In genomic region chr9:133990366-133991210, GRCh38 we compare ENCODE assay signal across 8 cellular contexts. TPM values are rescaled to one million over a fixed set of nuclear protein-coding genes. Genes with fewer than 3 reads are reported as not detected.
DNase-seq lines count a peak whose midpoint lies in the region; ATAC-seq and TF ChIP-seq lines count a peak whose summit lies in the region.

No MANE protein-coding gene starts in this region.

- H3K18ac ChIP-seq in mesenchymal stem cell (ENCODE audit: low read depth in 1 of 2, low read length in 2 of 2), result peak overlapping the region; percentile 80 to 93

- peak; percentile 1 for ATAC-seq in upper lobe of right lung
- ATAC-seq in GM21786 (IDR thresholded peaks at IDR 0.05; ENCODE audit: unreplicated experiment), result no peak
- no peak for ATAC-seq in HG03457 (IDR thresholded peaks at IDR 0.05; ENCODE audit: unreplicated experiment)

- H3K27ac ChIP-seq in mesenchymal stem cell (ENCODE audit: low read length, poor library complexity, severe bottlenecking), result peak overlapping the region; percentile 96
- peak overlapping the region; percentile 58 for H3K27ac ChIP-seq in upper lobe of right lung

- peak overlapping the region in 1 of 2 experiments; percentile 98 for H3K23ac ChIP-seq in mesenchymal stem cell (ENCODE audit: low read length in 2 of 2)

- peak overlapping the region; percentile 57 for H4K91ac ChIP-seq in mesenchymal stem cell (ENCODE audit: low read length)

- intact Hi-C loops in upper lobe of right lung (cut with DNase I), result no loop called here

- DNase-seq in GM04504 (ENCODE audit: low read depth) (peak; percentile 57), NCI-H774 (lab: John Stamatoyannopoulos, UW) (peak; percentile 17), ecto neural progenitor cell (ENCODE audit: low spot score) (peak; percentile 81), mesenchymal stem cell (peak; percentile 93), upper lobe of right lung (no peak), activated gamma-delta T cell treated with Interleukin-2 at 50 U/mL for 16 hours (no peak)

- no peaks in the 10 kb centered on the region for H3K27me3 ChIP-seq in mesenchymal stem cell (ENCODE audit: control insufficient read depth in 1 of 2, insufficient read depth in 1 of 2, low read length in 2 of 2)
- no peaks in the 10 kb centered on the region for H3K27me3 ChIP-seq in upper lobe of right lung

- no peaks in the 10 kb centered on the region for H3K9me3 ChIP-seq in mesenchymal stem cell (ENCODE audit: control insufficient read depth, low read length)
- H3K9me3 ChIP-seq in upper lobe of right lung, result no peaks in the 10 kb centered on the region

- H2BK5ac ChIP-seq in mesenchymal stem cell (ENCODE audit: low read depth, low read length, poor library complexity, severe bottlenecking), result peak overlapping the region; percentile 98

- H4K8ac ChIP-seq in mesenchymal stem cell (ENCODE audit: low read length), result no peak overlapping the region

- 18% methylated on average over 31 of the region's 31 CpGs for WGBS in mesenchymal stem cell

- H3K9ac ChIP-seq in mesenchymal stem cell (ENCODE audit: low read length), result peak overlapping the region; percentile 82

- peak overlapping the region; percentile 71 to 89 for H3K4ac ChIP-seq in mesenchymal stem cell (ENCODE audit: low read depth in 1 of 2, low read length in 2 of 2)

- H2BK12ac ChIP-seq in mesenchymal stem cell (ENCODE audit: low read length in 2 of 2), result peak overlapping the region in 1 of 2 experiments; percentile 43

- H3K14ac ChIP-seq in mesenchymal stem cell (ENCODE audit: low read length in 2 of 2), result peak overlapping the region in 1 of 2 experiments; percentile 85

- peak overlapping the region; percentile 71 for H3K4me2 ChIP-seq in mesenchymal stem cell (ENCODE audit: low read length, poor library complexity, severe bottlenecking)

- H3K79me1 ChIP-seq in mesenchymal stem cell (replicated peaks; ENCODE audit: low read length, poor library complexity, severe bottlenecking), result peaks cover 9% of the 10 kb centered on the region

- peaks cover 0 to 10% of the 10 kb centered on the region in 2 experiments for H3K36me3 ChIP-seq in mesenchymal stem cell (ENCODE audit: control insufficient read depth in 1 of 2, insufficient read depth in 2 of 2, low read depth in 1 of 2, low read length in 2 of 2)
- no peaks in the 10 kb centered on the region for H3K36me3 ChIP-seq in upper lobe of right lung

- H2BK120ac ChIP-seq in mesenchymal stem cell (ENCODE audit: low read depth, low read length), result no peak overlapping the region

- H3K4me3 ChIP-seq in mesenchymal stem cell (ENCODE audit: insufficient read depth in 1 of 2, low read depth in 1 of 2, low read length in 2 of 2) (peak overlapping the region; percentile 87 to 91), upper lobe of right lung (peak overlapping the region; percentile 77)

- H2BK15ac ChIP-seq in mesenchymal stem cell (ENCODE audit: low read depth, poor library complexity, severe bottlenecking), result no peak overlapping the region

- no peak overlapping the region for H2AFZ ChIP-seq in mesenchymal stem cell (ENCODE audit: low read depth, low read length)

- peaks cover 59% of the 10 kb centered on the region for H3K4me1 ChIP-seq in mesenchymal stem cell (ENCODE audit: control insufficient read depth, insufficient read depth, low read depth, low read length)
- H3K4me1 ChIP-seq in upper lobe of right lung, result peaks cover 26% of the 10 kb centered on the region

- no peak overlapping the region for H2AK5ac ChIP-seq in mesenchymal stem cell (ENCODE audit: low read length, severe bottlenecking)

- no peak for TF ChIP-seq CTCF in upper lobe of right lung (IDR thresholded peaks at IDR 0.05)

RNA-seq across cellular contexts. Expression of gene VAV2, which starts 1.5 kb away (rescaled TPM):
- 11.6 TPM for polyA plus RNA-seq in mesenchymal stem cell (2013, experiment 1 of 2)
- polyA plus RNA-seq in mesenchymal stem cell (2013, experiment 2 of 2), result 11.1 TPM
- 34.6 TPM for total RNA-seq in upper lobe of right lung

RNA-seq across cellular contexts. Expression of gene BRD3OS, which starts 34.7 kb away (rescaled TPM):
- 23.6 TPM for polyA plus RNA-seq in mesenchymal stem cell (2013, experiment 1 of 2)
- polyA plus RNA-seq in mesenchymal stem cell (2013, experiment 2 of 2), result 26.5 TPM
- total RNA-seq in upper lobe of right lung, result 10.7 TPM

Comparison
In these comparisons a context has a peak if more than half of its experiments do, and no peak if none do; other contexts are left out.
1. DNase-seq: peak in GM04504 (single experiment), NCI-H774 (single experiment), ecto neural progenitor cell (single experiment) and mesenchymal stem cell (single experiment); none in upper lobe of right lung (single experiment) and activated gamma-delta T cell treated with Interleukin-2 at 50 U/mL for 16 hours (single experiment).